17 cellular contexts compared by ENCODE assay signal in genomic region chr11:46903846-46904245, GRCh38. TPM values are rescaled to one million over a fixed set of nuclear protein-coding genes. Genes with fewer than 3 reads are reported as not detected.
DNase-seq lines count a peak whose midpoint lies in the region; ATAC-seq and TF ChIP-seq lines count a peak whose summit lies in the region.
"Had no signal": no experiment of that assay in that cellular context is flagged by ENCODE, and none has a peak within 500 bp of the region (broad histone marks: within the 10 kb centered on the region; RNA-seq: fewer than 3 reads in every experiment).

No MANE protein-coding gene starts in this region.

- POLR2A ChIA-PET in HEK293 (lab: Yijun Ruan, JAX), result no interaction called here
- POLR2A ChIA-PET in T-cell (lab: Charles Lee), result no interaction called here

- no peaks in the 10 kb centered on the region for H3K36me3 Mint-ChIP-seq in T-cell
- H3K36me3 Mint-ChIP-seq: activated naive CD4-positive, alpha-beta T cell treated with anti-CD3 and anti-CD28 coated beads, Interleukin-2, amount 50 U/mL, for 72 hours had no signal

- H3K27ac Mint-ChIP-seq in T-cell, result no peak overlapping the region
- H3K27ac Mint-ChIP-seq: activated B cell treated with CpG ODN at 0.5 μM for 24 hours had no signal

- H3K27me3 ChIP-seq in heart right ventricle, result no peaks in the 10 kb centered on the region
- no peaks in the 10 kb centered on the region for H3K27me3 ChIP-seq in testis
- H3K27me3 ChIP-seq: thyroid gland had no signal

- no peak overlapping the region for H3K4me3 ChIP-seq in HEK293 (ENCODE audit: low read depth, low read length)
- H3K4me3 ChIP-seq in heart right ventricle, result no peak overlapping the region
- no peak overlapping the region for H3K4me3 ChIP-seq in testis
- H3K4me3 ChIP-seq: lung, thyroid gland had no signal

- intact Hi-C loops in heart right ventricle (cut with DNase I), result no loop called here
- intact Hi-C loops in posterior cingulate gyrus (cut with DNase I), result loop anchor here (5.0 kb wide), 1 partner anchor 203 kb away; no protein-coding TSS in a partner anchor
- intact Hi-C loops in testis (cut with DNase I; ENCODE audit: low total_unique reads), result no loop called here

- peaks cover 0 to 3% (median 0%) of the 10 kb centered on the region in 3 donors for H3K4me1 Mint-ChIP-seq in T-cell
- H3K4me1 Mint-ChIP-seq: activated B cell treated with CpG ODN at 0.5 μM for 24 hours had no signal

- no peaks in the 10 kb centered on the region for H3K9me3 ChIP-seq in HEK293 (ENCODE audit: control insufficient read depth, insufficient read depth, low read depth, low read length)
- H3K9me3 ChIP-seq in heart right ventricle, result no peaks in the 10 kb centered on the region
- no peaks in the 10 kb centered on the region for H3K9me3 ChIP-seq in testis
- H3K9me3 ChIP-seq: thyroid gland had no signal

- no peak for TF ChIP-seq CTCF in HEK293 (tag by site-specific recombination; IDR thresholded peaks at IDR 0.05)
- TF ChIP-seq CTCF in heart right ventricle (IDR thresholded peaks at IDR 0.05), result no peak
- no peak for TF ChIP-seq CTCF in testis (IDR thresholded peaks at IDR 0.05)

- H3K27ac ChIP-seq in HEK293 (ENCODE audit: extremely low read depth, low read depth, low read length) (no peak overlapping the region), heart right ventricle (peak overlapping the region in 1 of 10 donors; percentile 63), testis (no peak overlapping the region)
- H3K27ac ChIP-seq: thyroid gland had no signal

- H3K36me3 ChIP-seq in HEK293 (ENCODE audit: control insufficient read depth in 2 of 2, insufficient read depth in 1 of 2, low read length in 2 of 2) (peaks cover 0 to 14% of the 10 kb centered on the region in 2 experiments; a peak in 2 of 3 replicates), heart right ventricle (peaks cover 0 to 10% (median 0%) of the 10 kb centered on the region in 9 donors), testis (ENCODE audit: low read depth, missing control alignments) (no peaks in the 10 kb centered on the region)
- H3K36me3 ChIP-seq: thyroid gland had no signal

- DNase-seq in UCSD-AML1 (lab: John Stamatoyannopoulos, UW; ENCODE audit: unreplicated experiment) (peak; percentile 48), heart right ventricle (peak in 1 of 2 donors; percentile 57), posterior cingulate gyrus (peak; percentile 90 to 99 (median 95)), NCI-H128 (lab: John Stamatoyannopoulos, UW; ENCODE audit: unreplicated experiment) (no peak), T-cell (no peak), testis (no peak)
- DNase-seq: activated B cell treated with CpG ODN at 0.5 μM for 24 hours; activated CD8-positive, alpha-beta memory T cell treated with anti-CD3 and anti-CD28 coated beads, Interleukin-2, amount 50 U/mL, for 4 hours; erythroblast; OCI-M1; stimulated activated CD4-positive, alpha-beta T cell treated with anti-CD3 and anti-CD28 coated beads, Interleukin-15, amount 100 ng/mL, for 24 hours; thyroid gland had no signal

- H3K4me1 ChIP-seq in HEK293 (ENCODE audit: control insufficient read depth, insufficient read depth, low read length), result 0 out of 2 replicates have a peak, but pooled peaks cover 4% of the 10 kb centered on the region
- H3K4me1 ChIP-seq in heart right ventricle, result peaks cover 0 to 21% (median 2%) of the 10 kb centered on the region in 9 donors
- peaks cover 3% of the 10 kb centered on the region for H3K4me1 ChIP-seq in testis

- ATAC-seq in heart right ventricle (peak; percentile 57 to 98 (median 84)), GM21825 (IDR thresholded peaks at IDR 0.05; ENCODE audit: unreplicated experiment) (no peak), T-cell (replicated peaks in 1 of 4) (no peak)
- ATAC-seq: activated naive CD4-positive, alpha-beta T cell treated with anti-CD3 and anti-CD28 coated beads, Interleukin-2, amount 50 U/mL, for 72 hours had no signal

- no peaks in the 10 kb centered on the region for H3K9me3 Mint-ChIP-seq in T-cell
- H3K9me3 Mint-ChIP-seq: activated B cell treated with CpG ODN at 0.5 μM for 24 hours; activated naive CD4-positive, alpha-beta T cell treated with anti-CD3 and anti-CD28 coated beads, Interleukin-2, amount 50 U/mL, for 72 hours; neural crest cell had no signal

- H3K4me3 Mint-ChIP-seq in T-cell, result no peak overlapping the region
- H3K4me3 Mint-ChIP-seq: activated B cell treated with CpG ODN at 0.5 μM for 24 hours, neural crest cell had no signal

- peaks cover 2 to 7% of the 10 kb centered on the region in 2 donors for H3K27me3 Mint-ChIP-seq in T-cell

- no peak for TF ChIP-seq POLR2A in testis (IDR thresholded peaks at IDR 0.05)

- CTCF ChIA-PET in HEK293 (lab: Yijun Ruan, JAX) (no interaction called here), T-cell (lab: Charles Lee) (interaction anchor here in 1 of 2 donors (0.5 kb wide), 1 partner anchor 1532 kb away, joined by 3 read pairs; no protein-coding TSS in a partner anchor)

- 51 to 64% methylated on average over 10 of the region's 10 CpGs for WGBS in heart right ventricle, 2 donors
- 50 to 84% methylated on average over 7 to 10 of the region's 10 CpGs for WGBS in testis, 2 donors

TF ChIP-seq in HEK293, 187 proteins besides CTCF, POLR2A, EP300 and RAD21:
- TF ChIP-seq ZNF548 (tag by site-specific recombination; IDR thresholded peaks at IDR 0.05) (no peak), ZIC2 (tag by site-specific recombination; IDR thresholded peaks at IDR 0.05) (peak; percentile 88)

RNA-seq across cellular contexts. Expression of gene LRP4, which starts 14.5 kb away (rescaled TPM):
- total RNA-seq in heart right ventricle (10 to 100 TPM; 11.5 to 33.2 (median 20.2) TPM), T-cell (under 1 TPM in 3 of 5 donors, not detected in 2; 0.06 to 0.26 (median 0.13) TPM), testis (1 to 10 TPM; 4.9 to 8.1 TPM)
- polyA plus RNA-seq in heart right ventricle (10 to 100 TPM in 1 of 2 donors, 1 to 10 TPM in 1; 6.7 to 10.3 TPM), testis (ENCODE audit: insufficient read depth, low read depth, low replicate concordance) (7.8 TPM)

RNA-seq across cellular contexts. Expression of gene CSTPP1, which starts 32.7 kb away (rescaled TPM):
- total RNA-seq in heart right ventricle, result 10 to 100 TPM; 12.7 to 19.4 (median 16.7) TPM
- polyA plus RNA-seq in heart right ventricle, result 10 to 100 TPM; 10.2 to 26.7 TPM
- 10 to 100 TPM; 13.3 to 16.9 (median 15.0) TPM for total RNA-seq in T-cell
- total RNA-seq in testis, result 10 to 100 TPM; 39.0 to 44.9 TPM
- 70.0 TPM for polyA plus RNA-seq in testis (ENCODE audit: insufficient read depth, low read depth, low replicate concordance)

RNA-seq across cellular contexts. Expression of gene CKAP5, which starts 57.8 kb away (rescaled TPM):
- total RNA-seq in heart right ventricle (100 to 1,000 TPM in 2 of 10 donors, 10 to 100 TPM in 8; 67.7 to 114 (median 82.7) TPM), T-cell (10 to 100 TPM; 34.8 to 44.6 (median 38.0) TPM), testis (100 to 1,000 TPM in 1 of 2 donors, 10 to 100 TPM in 1; 92.3 to 118 TPM)
- polyA plus RNA-seq in heart right ventricle (10 to 100 TPM in 1 of 2 donors, 1 to 10 TPM in 1; 9.6 to 18.7 TPM), testis (ENCODE audit: insufficient read depth, low read depth, low replicate concordance) (106 TPM)

Comparison
In these comparisons a context has a peak if more than half of its experiments do, and no peak if none do; other contexts are left out.
1. DNase-seq: peak in UCSD-AML1 (single experiment) and posterior cingulate gyrus (10 of 10); none in NCI-H128 (single experiment), T-cell (0 of 34) and testis (single experiment).
2. ATAC-seq: peak in heart right ventricle (8 of 8); none in GM21825 (single experiment) and T-cell (0 of 4).
3. RNA of gene LRP4, which starts 14.5 kb away (total RNA-seq): 11.5 to 33.2 TPM in heart right ventricle and 4.9 to 8.1 TPM in testis; 0.06 to 0.26 TPM in T-cell; every median in the first group is over 4 times any median in the second.